In the genomic region with DNA sequence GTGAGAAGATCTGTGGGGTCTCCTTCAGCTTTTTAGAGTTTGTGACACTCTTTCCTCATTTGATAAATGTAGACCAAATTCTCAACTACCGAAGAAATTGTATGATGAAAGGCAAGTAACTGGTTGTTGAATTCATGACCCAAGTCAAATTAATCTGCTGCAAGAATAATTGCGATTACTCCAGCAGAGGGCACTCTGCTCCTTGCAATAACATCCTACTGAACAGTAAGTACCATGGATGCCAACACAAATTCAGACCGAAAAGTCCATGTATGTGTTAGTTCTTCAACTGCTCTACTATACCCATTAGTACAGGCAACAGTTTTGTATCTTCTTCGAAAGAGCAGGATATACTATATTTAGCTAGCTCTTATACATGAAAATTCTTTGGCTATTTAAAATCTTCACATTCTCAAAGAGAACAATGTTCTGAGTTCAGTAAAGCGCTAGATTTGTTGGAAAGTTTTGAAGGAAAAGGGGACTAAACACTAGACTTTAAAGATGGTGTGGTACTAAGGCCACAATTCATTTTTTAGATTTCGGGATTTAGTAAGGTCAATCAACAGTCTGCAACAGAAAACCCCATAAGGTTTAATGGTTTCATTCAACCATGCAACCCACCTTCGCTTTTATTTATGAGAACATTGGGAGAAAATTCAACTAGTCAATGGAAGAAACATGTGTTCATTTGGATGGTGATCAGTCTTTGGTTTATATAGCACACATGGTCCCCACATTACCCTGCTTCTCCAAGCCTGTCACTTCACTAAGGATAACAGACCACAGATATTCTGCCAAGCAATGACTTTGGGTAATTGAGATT, we compare ENCODE assay signal across 8 cellular contexts.
DNase-seq lines count a peak whose midpoint lies in the region; ATAC-seq, FAIRE-seq and TF ChIP-seq lines count a peak whose summit lies in the region.

No MANE protein-coding gene starts in this region.

- no peaks in the 10 kb centered on the region for H3K9me3 Mint-ChIP-seq in CD4-positive, alpha-beta memory T cell
- H3K9me3 Mint-ChIP-seq in activated naive CD4-positive, alpha-beta T cell treated with anti-CD3 and anti-CD28 coated beads, Interleukin-2, amount 10 ng/mL, durations not matched to agents 7 days and 5 days, result no peaks in the 10 kb centered on the region

- intact Hi-C loops in CD4-positive, alpha-beta memory T cell (cut with micrococcal nuclease), result loop anchor here (5.0 kb wide), 1 partner anchor 271 kb away; a partner anchor contains a TSS
- intact Hi-C loops in pancreas (cut with DNase I), result loop anchor here in 2 of 3 donors (5.0 kb wide), 2 partner anchors 271 to 276 kb away; a partner anchor contains a TSS

- POLR2A ChIA-PET in CD4-positive, alpha-beta memory T cell (lab: Charles Lee; ENCODE audit: partially characterized antibody), result no interaction called here

- CTCF ChIA-PET in CD4-positive, alpha-beta memory T cell (lab: Charles Lee; ENCODE audit: partially characterized antibody), result interaction anchor here (0.7 to 1.2 kb wide), 4 partner anchors 10 to 26 kb away, joined by 3 to 6 read pairs (median 3); no protein-coding TSS in a partner anchor
- CTCF ChIA-PET in activated naive CD4-positive, alpha-beta T cell treated with anti-CD3 and anti-CD28 coated beads, Interleukin-2, amount 10 ng/mL, durations not matched to agents 7 days and 5 days (lab: Charles Lee), result interaction anchor here (1.0 kb wide), 1 partner anchor 25 kb away, joined by 6 read pairs; no protein-coding TSS in a partner anchor

- H3K4me3 ChIP-seq in CD4-positive, alpha-beta memory T cell (ENCODE audit: low read length in 2 of 2), result no peak overlapping the region
- no peak overlapping the region for H3K4me3 ChIP-seq in HL-60 (replicated peaks; ENCODE audit: insufficient read depth, low read length)
- H3K4me3 ChIP-seq in pancreas, result no peak overlapping the region

- 33 to 35% methylated on average over 7 of the region's 7 CpGs for WGBS in pancreas, 2 donors

- no peak overlapping the region for H3K27ac Mint-ChIP-seq in CD4-positive, alpha-beta memory T cell
- no peak overlapping the region for H3K27ac Mint-ChIP-seq in activated naive CD4-positive, alpha-beta T cell treated with anti-CD3 and anti-CD28 coated beads, Interleukin-2, amount 10 ng/mL, durations not matched to agents 7 days and 5 days

- TF ChIP-seq CTCF in HL-60 (IDR thresholded peaks at IDR 0.05; ENCODE audit: insufficient read depth, low read length) (peak; percentile 85), pancreas (IDR thresholded peaks at IDR 0.05) (peak; percentile 22 to 60 (median 56))

- H3K9me3 ChIP-seq in CD4-positive, alpha-beta memory T cell (ENCODE audit: control insufficient read depth in 1 of 2, low read length in 2 of 2), result no peaks in the 10 kb centered on the region
- H3K9me3 ChIP-seq in pancreas, result no peaks in the 10 kb centered on the region

- H3K4me1 ChIP-seq in CD4-positive, alpha-beta memory T cell (ENCODE audit: insufficient read depth, low read length), result no peaks in the 10 kb centered on the region
- H3K4me1 ChIP-seq in pancreas, result no peaks in the 10 kb centered on the region

- peaks cover 6 to 11% (median 9%) of the 10 kb centered on the region in 4 donors for H3K4me1 Mint-ChIP-seq in CD4-positive, alpha-beta memory T cell
- H3K4me1 Mint-ChIP-seq in activated naive CD4-positive, alpha-beta T cell treated with anti-CD3 and anti-CD28 coated beads, Interleukin-2, amount 10 ng/mL, durations not matched to agents 7 days and 5 days, result peaks cover 6% of the 10 kb centered on the region

- H3K36me3 Mint-ChIP-seq in CD4-positive, alpha-beta memory T cell, result no peaks in the 10 kb centered on the region
- no peaks in the 10 kb centered on the region for H3K36me3 Mint-ChIP-seq in activated naive CD4-positive, alpha-beta T cell treated with anti-CD3 and anti-CD28 coated beads, Interleukin-2, amount 10 ng/mL, durations not matched to agents 7 days and 5 days

- H3K27me3 Mint-ChIP-seq in CD4-positive, alpha-beta memory T cell, result peaks cover 12 to 15% of the 10 kb centered on the region in 2 donors
- H3K27me3 Mint-ChIP-seq in activated naive CD4-positive, alpha-beta T cell treated with anti-CD3 and anti-CD28 coated beads, Interleukin-2, amount 10 ng/mL, durations not matched to agents 7 days and 5 days, result peaks cover 4% of the 10 kb centered on the region

- no peaks in the 10 kb centered on the region for H3K36me3 ChIP-seq in CD4-positive, alpha-beta memory T cell (ENCODE audit: insufficient read depth, low read length)
- H3K36me3 ChIP-seq in pancreas, result no peaks in the 10 kb centered on the region

- peak; percentile 90 for FAIRE-seq in pancreas (lab: Jason Lieb, UNC)

- H3K27me3 ChIP-seq in CD4-positive, alpha-beta memory T cell (ENCODE audit: insufficient read depth, low read length), result no peaks in the 10 kb centered on the region
- no peaks in the 10 kb centered on the region for H3K27me3 ChIP-seq in HL-60 (ENCODE audit: insufficient read depth, poor library complexity, severe bottlenecking)
- H3K27me3 ChIP-seq in pancreas, result no peaks in the 10 kb centered on the region

- DNase-seq in CD4-positive, alpha-beta memory T cell, result peak in 4 of 5 donors; percentile 29 to 37 (median 34)
- peak; percentile 28 to 46 for DNase-seq in HL-60 (ENCODE audit: low read depth in 1 of 2, low spot score in 1 of 2)
- DNase-seq in NOMO-1 treated with dmso at 0.1 percent for 144 hours (lab: John Stamatoyannopoulos, UW; ENCODE audit: unreplicated experiment), result peak; percentile 7
- peak; percentile 68 for DNase-seq in activated naive CD4-positive, alpha-beta T cell treated with anti-CD3 and anti-CD28 coated beads, Interleukin-2, amount 10 ng/mL, durations not matched to agents 7 days and 5 days
- DNase-seq in glomerular endothelial cell (ENCODE audit: extremely low read depth, low read depth, low spot score), result peak; percentile 73
- DNase-seq in pancreas, result peak in 4 of 6 donors; percentile 19 to 72 (median 46)

- no peak overlapping the region for H3K4me3 Mint-ChIP-seq in CD4-positive, alpha-beta memory T cell
- no peak overlapping the region for H3K4me3 Mint-ChIP-seq in activated naive CD4-positive, alpha-beta T cell treated with anti-CD3 and anti-CD28 coated beads, Interleukin-2, amount 10 ng/mL, durations not matched to agents 7 days and 5 days

- ATAC-seq in GM18909 (IDR thresholded peaks at IDR 0.05; ENCODE audit: poor library complexity, unreplicated experiment) (peak; percentile 68), pancreas (peak; percentile 81 to 95 (median 92)), GM21717 (IDR thresholded peaks at IDR 0.05; ENCODE audit: unreplicated experiment) (no peak)

- no peak overlapping the region for H3K27ac ChIP-seq in CD4-positive, alpha-beta memory T cell (ENCODE audit: low read depth, low read length)
- H3K27ac ChIP-seq in HL-60 (replicated peaks) (no peak overlapping the region), pancreas (no peak overlapping the region)

Comparison
In these comparisons a context has a peak if more than half of its experiments do, and no peak if none do; other contexts are left out.
1. DNase-seq: peak in every context shown above with its lines; median percentile 73 in glomerular endothelial cell; 68 in activated naive CD4-positive, alpha-beta T cell treated with anti-CD3 and anti-CD28 coated beads, Interleukin-2, amount 10 ng/mL, durations not matched to agents 7 days and 5 days; 46 in pancreas; 37 in HL-60; 34 in CD4-positive, alpha-beta memory T cell; 7 in NOMO-1 treated with dmso at 0.1 percent for 144 hours.